ENCODE assay signal across 2 cellular contexts in genomic region chr14:39185256-39186049, GRCh38.
TF ChIP-seq lines count a peak whose summit lies in the region.

No MANE protein-coding gene starts in this region.

TF ChIP-seq in PFSK-1, 5 proteins besides CTCF, POLR2A, EP300 and RAD21:
- TF ChIP-seq REST (IDR thresholded peaks at IDR 0.05; ENCODE audit: insufficient read depth in 1 of 2, low read depth in 2 of 2, low read length in 2 of 2): no peak
- TF ChIP-seq SIN3A (IDR thresholded peaks at IDR 0.05; ENCODE audit: borderline replicate concordance, insufficient read depth, low read length): no peak
- TF ChIP-seq FOXP2 (optimal IDR thresholded peaks at IDR 0.05; ENCODE audit: borderline replicate concordance, extremely low read depth, extremely low read length, insufficient read depth): no peak
- TF ChIP-seq POLR2AphosphoS5 (IDR thresholded peaks at IDR 0.05; ENCODE audit: low read depth, low read length): peak; percentile 42; the same call in 1 of the 2 replicates
- TF ChIP-seq TAF1 (IDR thresholded peaks at IDR 0.05; ENCODE audit: borderline replicate concordance, insufficient read depth, low read length): no peak

TF ChIP-seq in H1, 55 proteins besides CTCF, POLR2A, EP300 and RAD21 (continued from another document):
- TF ChIP-seq PHF8 (conservative IDR thresholded peaks at IDR 0.05; ENCODE audit: low read depth, low read length) (no peak), E2F6 (IDR thresholded peaks at IDR 0.05) (no peak), RXRA (IDR thresholded peaks at IDR 0.05; ENCODE audit: insufficient read depth, low read depth, low read length) (no peak), SP4 (IDR thresholded peaks at IDR 0.05; ENCODE audit: low read length) (no peak), HDAC2 (IDR thresholded peaks at IDR 0.05; ENCODE audit: borderline replicate concordance in 1 of 2, low read depth in 2 of 2, low read length in 2 of 2) (no peak), CHD1 (IDR thresholded peaks at IDR 0.05; ENCODE audit: low read depth, low read length) (no peak), FOSL1 (IDR thresholded peaks at IDR 0.05; ENCODE audit: insufficient read depth, low read depth, low read length) (no peak), ATF2 (IDR thresholded peaks at IDR 0.05; ENCODE audit: low read length) (no peak), SIN3A (conservative IDR thresholded peaks at IDR 0.05 in 1 of 2, IDR thresholded peaks at IDR 0.05 in 1 of 2; ENCODE audit: low read depth in 1 of 2, low read length in 2 of 2) (no peak), MAFK (IDR thresholded peaks at IDR 0.05; ENCODE audit: low read depth, low read length) (no peak), JUND (IDR thresholded peaks at IDR 0.05; ENCODE audit: low read length) (no peak), CHD2 (IDR thresholded peaks at IDR 0.05; ENCODE audit: low read length) (no peak), TEAD4 (IDR thresholded peaks at IDR 0.05; ENCODE audit: low read depth, low read length) (no peak)
